ENCODE assay signal across 32 cellular contexts in genomic region chr22:37994049-37994448, GRCh38. TPM values are rescaled to one million over a fixed set of nuclear protein-coding genes. Genes with fewer than 3 reads are reported as not detected.
DNase-seq lines count a peak whose midpoint lies in the region; ATAC-seq and TF ChIP-seq lines count a peak whose summit lies in the region.
"Had no signal": no experiment of that assay in that cellular context is flagged by ENCODE, and none has a peak within 500 bp of the region (broad histone marks: within the 10 kb centered on the region; RNA-seq: fewer than 3 reads in every experiment).

No MANE protein-coding gene starts in this region.

- POLR2A ChIA-PET in activated CD4-positive, alpha-beta T cell treated with anti-CD3 and anti-CD28 coated beads for 36 hours (lab: Charles Lee): interaction anchor here (0.6 kb wide), 1 partner anchor 498 kb away, joined by 4 read pairs; no protein-coding TSS in a partner anchor

- peaks cover 58% of the 10 kb centered on the region for H3K4me1 Mint-ChIP-seq in central memory CD8-positive, alpha-beta T cell
- H3K4me1 Mint-ChIP-seq in neural crest cell: peaks cover 43% of the 10 kb centered on the region
- no peaks in the 10 kb centered on the region for H3K4me1 Mint-ChIP-seq in activated CD4-positive, alpha-beta T cell treated with anti-CD3 and anti-CD28 coated beads for 36 hours
- H3K4me1 Mint-ChIP-seq: CD4-positive, alpha-beta memory T cell had no signal

- ATAC-seq in DND-41 (ENCODE audit: insufficient read depth, low read depth) (0 out of 3 replicates have a peak, but pooled peaks have one; percentile 41), GM18870 (IDR thresholded peaks at IDR 0.05; ENCODE audit: unreplicated experiment) (no peak), GM19328 (IDR thresholded peaks at IDR 0.05; ENCODE audit: unreplicated experiment) (no peak)
- peak; percentile 100 for ATAC-seq in central memory CD8-positive, alpha-beta T cell (replicated peaks; ENCODE audit: extremely low read depth, poor library complexity, severe bottlenecking)
- ATAC-seq in activated CD4-positive, alpha-beta T cell treated with anti-CD3 and anti-CD28 coated beads for 36 hours: no peak
- ATAC-seq: gastroesophageal sphincter, K562, left cardiac atrium had no signal

- peaks cover 9% of the 10 kb centered on the region for H3K4me1 ChIP-seq in DND-41 (ENCODE audit: insufficient read depth, low read length)
- H3K4me1 ChIP-seq: ascending aorta, prostate gland had no signal

- no peaks in the 10 kb centered on the region for H3K27me3 ChIP-seq in DND-41 (ENCODE audit: insufficient read depth, low read length, poor library complexity)
- H3K27me3 ChIP-seq: ascending aorta, gastroesophageal sphincter, hepatocyte had no signal

- no peaks in the 10 kb centered on the region for H3K9me3 Mint-ChIP-seq in central memory CD8-positive, alpha-beta T cell
- H3K9me3 Mint-ChIP-seq in neural crest cell: no peaks in the 10 kb centered on the region
- H3K9me3 Mint-ChIP-seq in activated CD4-positive, alpha-beta T cell treated with anti-CD3 and anti-CD28 coated beads for 36 hours (ENCODE audit: low read depth): no peaks in the 10 kb centered on the region
- H3K9me3 Mint-ChIP-seq: activated naive CD4-positive, alpha-beta T cell treated with anti-CD3 and anti-CD28 coated beads, Interleukin-2, amount 50 U/mL, for 24 hours; activated T-helper 1 cell treated with anti-CD3 and anti-CD28 coated beads, Interleukin-12 subunit alpha, Interleukin-12 subunit beta, Interleukin-2, Interleukin-4 antibody, amounts not matched to agents 30 ng/mL and 10 ng/mL and 1 ng/mL, durations not matched to agents 14 hours and 24 hours and 36 hours; CD4-positive, alpha-beta memory T cell; dendritic cell treated with granulocyte-macrophage colony-stimulating factor and Interleukin-4, amounts not matched to agents 40 ng/mL and 50 ng/mL, for 4 days; stimulated activated naive CD8-positive, alpha-beta T cell treated with anti-CD3 and anti-CD28 coated beads, Interleukin-15, Interleukin-2, amounts not matched to agents 100 ng/mL and 50 ng/mL, for 24 hours had no signal

- no peak overlapping the region for H3K4me2 ChIP-seq in DND-41 (ENCODE audit: insufficient read depth, low read length)
- H3K4me2 ChIP-seq: hepatocyte, SK-N-SH had no signal

- H3K4me3 ChIP-seq in DND-41 (ENCODE audit: low read depth in 1 of 2, low read length in 2 of 2): no peak overlapping the region
- H3K4me3 ChIP-seq in Jurkat, Clone E6-1 (ENCODE audit: low read length): no peak overlapping the region
- H3K4me3 ChIP-seq: ascending aorta, gastroesophageal sphincter, hepatocyte, K562, prostate gland had no signal

- intact Hi-C loops in activated CD4-positive, alpha-beta T cell treated with anti-CD3 and anti-CD28 coated beads for 36 hours (cut with DNase I, micrococcal nuclease): loop anchor here in 1 of 2 experiments (10.0 kb wide), 1 partner anchor 59 kb away; no protein-coding TSS in a partner anchor

- H3K9ac ChIP-seq in DND-41 (ENCODE audit: low read depth, low read length): no peak overlapping the region
- H3K9ac ChIP-seq: SK-N-SH had no signal

- DNase-seq in DND-41: no peak
- peak; percentile 15 for DNase-seq in Jurkat, Clone E6-1 (ENCODE audit: low read depth, low spot score)
- DNase-seq in central memory CD8-positive, alpha-beta T cell (ENCODE audit: low spot score in 2 of 2): peak in 1 of 2 donors; percentile 49
- no peak for DNase-seq in neural crest cell (ENCODE audit: low read depth, low spot score)
- DNase-seq in activated CD4-positive, alpha-beta T cell treated with anti-CD3 and anti-CD28 coated beads for 36 hours: no peak
- DNase-seq in central memory CD4-positive, alpha-beta T cell: no peak
- DNase-seq: activated CD4-positive, alpha-beta T cell treated with anti-CD3 and anti-CD28 coated beads for 4 hours; caudate nucleus; CD4-positive, alpha-beta memory T cell; DMS153; H7; left cardiac atrium; MM.1S; OCI-M1; SK-N-SH; stimulated activated CD4-positive, alpha-beta T cell treated with anti-CD3 and anti-CD28 coated beads, Interleukin-15, amount 100 ng/mL, for 24 hours had no signal

- peak overlapping the region; percentile 47 for H3K4me3 Mint-ChIP-seq in central memory CD8-positive, alpha-beta T cell
- no peak overlapping the region for H3K4me3 Mint-ChIP-seq in neural crest cell
- H3K4me3 Mint-ChIP-seq in activated CD4-positive, alpha-beta T cell treated with anti-CD3 and anti-CD28 coated beads for 36 hours: no peak overlapping the region
- H3K4me3 Mint-ChIP-seq: activated naive CD4-positive, alpha-beta T cell treated with anti-CD3 and anti-CD28 coated beads, Interleukin-2, amount 50 U/mL, for 24 hours; activated T-helper 1 cell treated with anti-CD3 and anti-CD28 coated beads, Interleukin-12 subunit alpha, Interleukin-12 subunit beta, Interleukin-2, Interleukin-4 antibody, amounts not matched to agents 30 ng/mL and 10 ng/mL and 1 ng/mL, durations not matched to agents 14 hours and 24 hours and 36 hours; CD4-positive, alpha-beta memory T cell; dendritic cell treated with granulocyte-macrophage colony-stimulating factor and Interleukin-4, amounts not matched to agents 40 ng/mL and 50 ng/mL, for 4 days; stimulated activated naive CD8-positive, alpha-beta T cell treated with anti-CD3 and anti-CD28 coated beads, Interleukin-15, Interleukin-2, amounts not matched to agents 100 ng/mL and 50 ng/mL, for 24 hours had no signal

- H3K27ac Mint-ChIP-seq in central memory CD8-positive, alpha-beta T cell (ENCODE audit: low read depth): peak overlapping the region; percentile 98
- H3K27ac Mint-ChIP-seq in neural crest cell (ENCODE audit: unreplicated experiment): peak overlapping the region; percentile 35
- H3K27ac Mint-ChIP-seq in activated CD4-positive, alpha-beta T cell treated with anti-CD3 and anti-CD28 coated beads for 36 hours: no peak overlapping the region
- H3K27ac Mint-ChIP-seq: activated naive CD4-positive, alpha-beta T cell treated with anti-CD3 and anti-CD28 coated beads, Interleukin-2, amount 50 U/mL, for 24 hours; activated T-helper 1 cell treated with anti-CD3 and anti-CD28 coated beads, Interleukin-12 subunit alpha, Interleukin-12 subunit beta, Interleukin-2, Interleukin-4 antibody, amounts not matched to agents 30 ng/mL and 10 ng/mL and 1 ng/mL, durations not matched to agents 14 hours and 24 hours and 36 hours; stimulated activated naive CD8-positive, alpha-beta T cell treated with anti-CD3 and anti-CD28 coated beads, Interleukin-15, Interleukin-2, amounts not matched to agents 100 ng/mL and 50 ng/mL, for 24 hours had no signal

- no peak overlapping the region for H2AFZ ChIP-seq in DND-41 (ENCODE audit: low read depth, low read length)
- H2AFZ ChIP-seq: hepatocyte had no signal

- no peaks in the 10 kb centered on the region for H3K36me3 ChIP-seq in DND-41 (ENCODE audit: insufficient read depth, low read length)
- H3K36me3 ChIP-seq: ascending aorta, prostate gland had no signal

- H3K27ac ChIP-seq in DND-41 (ENCODE audit: low read length): peak overlapping the region; percentile 27; the same call in 1 of the 2 replicates
- H3K27ac ChIP-seq: ascending aorta, gastroesophageal sphincter, hepatocyte, prostate gland had no signal

- peaks cover 2% of the 10 kb centered on the region for H4K20me1 ChIP-seq in DND-41 (ENCODE audit: insufficient read depth, low read length)

- CTCF ChIA-PET in activated CD4-positive, alpha-beta T cell treated with anti-CD3 and anti-CD28 coated beads for 36 hours (lab: Charles Lee): interaction anchor here (0.8 to 1.0 kb wide), 2 partner anchors 28 to 35 kb away, joined by 3 to 4 read pairs; no protein-coding TSS in a partner anchor

- no peaks in the 10 kb centered on the region for H3K9me3 ChIP-seq in DND-41 (ENCODE audit: insufficient read depth, low read length, severe bottlenecking)
- H3K9me3 ChIP-seq: ascending aorta, gastroesophageal sphincter, prostate gland, SK-N-SH had no signal

- H3K27me3 Mint-ChIP-seq in central memory CD8-positive, alpha-beta T cell: no peaks in the 10 kb centered on the region
- no peaks in the 10 kb centered on the region for H3K27me3 Mint-ChIP-seq in neural crest cell (ENCODE audit: low read depth)
- no peaks in the 10 kb centered on the region for H3K27me3 Mint-ChIP-seq in activated CD4-positive, alpha-beta T cell treated with anti-CD3 and anti-CD28 coated beads for 36 hours
- H3K27me3 Mint-ChIP-seq: activated naive CD4-positive, alpha-beta T cell treated with anti-CD3 and anti-CD28 coated beads, Interleukin-2, amount 50 U/mL, for 24 hours; CD4-positive, alpha-beta memory T cell; stimulated activated naive CD8-positive, alpha-beta T cell treated with anti-CD3 and anti-CD28 coated beads, Interleukin-15, Interleukin-2, amounts not matched to agents 100 ng/mL and 50 ng/mL, for 24 hours had no signal

- H3K36me3 Mint-ChIP-seq in central memory CD8-positive, alpha-beta T cell (ENCODE audit: insufficient read depth): peaks cover 5% of the 10 kb centered on the region
- H3K36me3 Mint-ChIP-seq in neural crest cell (ENCODE audit: low read depth): no peaks in the 10 kb centered on the region
- H3K36me3 Mint-ChIP-seq in activated CD4-positive, alpha-beta T cell treated with anti-CD3 and anti-CD28 coated beads for 36 hours (ENCODE audit: low read depth): no peaks in the 10 kb centered on the region
- H3K36me3 Mint-ChIP-seq: activated naive CD4-positive, alpha-beta T cell treated with anti-CD3 and anti-CD28 coated beads, Interleukin-2, amount 50 U/mL, for 24 hours; CD4-positive, alpha-beta memory T cell had no signal

- H3K79me2 ChIP-seq in DND-41 (ENCODE audit: insufficient read depth, low read length): no peaks in the 10 kb centered on the region
- H3K79me2 ChIP-seq: hepatocyte had no signal

- no peak for TF ChIP-seq CTCF in DND-41 (IDR thresholded peaks at IDR 0.05; ENCODE audit: borderline replicate concordance, extremely low read depth, low read length, poor library complexity, severe bottlenecking)
- TF ChIP-seq CTCF in neural crest cell (conservative IDR thresholded peaks at IDR 0.05): no peak

RNA-seq across cellular contexts. Expression of gene SOX10, which starts 9.7 kb away (rescaled TPM):
- polyA plus RNA-seq in Jurkat, Clone E6-1 (2012; ENCODE audit: insufficient read depth, insufficient read length): not detected
- 279 and 293 TPM in 2 replicates for total RNA-seq in neural crest cell
- not detected for total RNA-seq in activated CD4-positive, alpha-beta T cell treated with anti-CD3 and anti-CD28 coated beads for 36 hours
- total RNA-seq: activated T-helper 1 cell treated with anti-CD3 and anti-CD28 coated beads, Interleukin-12 subunit alpha, Interleukin-12 subunit beta, Interleukin-2, Interleukin-4 antibody, amounts not matched to agents 30 ng/mL and 10 ng/mL and 1 ng/mL, durations not matched to agents 14 hours and 24 hours and 36 hours; CD4-positive, alpha-beta memory T cell; G401; hepatocyte; HT-29; K562; lung microvascular endothelial cell; NCI-H460; T-helper 2 cell treated with Interferon-gamma antibody and Interleukin-4, amounts not matched to agents 100 ng/mL and 5 ng/mL, for 36 hours had no signal
- polyA plus RNA-seq: CD4-positive, alpha-beta memory T cell; hepatocyte; K562; SK-N-SH had no signal

RNA-seq across cellular contexts. Expression of gene POLR2F, which starts 40.5 kb away (rescaled TPM):
- polyA plus RNA-seq in Jurkat, Clone E6-1 (2012; ENCODE audit: insufficient read depth, insufficient read length): 271 TPM
- 137 and 143 TPM in 2 replicates for total RNA-seq in neural crest cell
- total RNA-seq in activated CD4-positive, alpha-beta T cell treated with anti-CD3 and anti-CD28 coated beads for 36 hours: 10 to 100 TPM; 70.5 to 77.8 TPM

RNA-seq across cellular contexts. Expression of gene C22orf23, which starts 40.6 kb away (rescaled TPM):
- polyA plus RNA-seq in Jurkat, Clone E6-1 (2012; ENCODE audit: insufficient read depth, insufficient read length): 2.2 TPM
- total RNA-seq in neural crest cell: 0.79 and 1.5 TPM in 2 replicates
- total RNA-seq in activated CD4-positive, alpha-beta T cell treated with anti-CD3 and anti-CD28 coated beads for 36 hours: under 1 TPM in 1 of 2 experiments, not detected in 1; 0.16 TPM
- total RNA-seq: activated T-helper 1 cell treated with anti-CD3 and anti-CD28 coated beads, Interleukin-12 subunit alpha, Interleukin-12 subunit beta, Interleukin-2, Interleukin-4 antibody, amounts not matched to agents 30 ng/mL and 10 ng/mL and 1 ng/mL, durations not matched to agents 14 hours and 24 hours and 36 hours; ascending aorta; CD4-positive, alpha-beta memory T cell; G401; HT-29; T-helper 2 cell treated with Interferon-gamma antibody and Interleukin-4, amounts not matched to agents 100 ng/mL and 5 ng/mL, for 36 hours had no signal
- polyA plus RNA-seq: CD4-positive, alpha-beta memory T cell had no signal

Comparison
In these comparisons a context has a peak if more than half of its experiments do, and no peak if none do; other contexts are left out.
1. ATAC-seq: peak in DND-41 (single experiment) and central memory CD8-positive, alpha-beta T cell (single experiment); none in GM18870 (single experiment), activated CD4-positive, alpha-beta T cell treated with anti-CD3 and anti-CD28 coated beads for 36 hours (single experiment) and GM19328 (single experiment).
2. RNA of gene SOX10, which starts 9.7 kb away (total RNA-seq): 279 to 293 TPM in neural crest cell; not detected in activated CD4-positive, alpha-beta T cell treated with anti-CD3 and anti-CD28 coated beads for 36 hours; every median in the first group is over 100 times any median in the second.